26 cellular contexts compared by ENCODE assay signal in genomic region chr3:24936574-24936973, GRCh38.
"Had no signal": no experiment of that assay in that cellular context is flagged by ENCODE, and none has a peak within 500 bp of the region (broad histone marks: within the 10 kb centered on the region; RNA-seq: fewer than 3 reads in every experiment).

No MANE protein-coding gene starts in this region.

- H3K27me3 Mint-ChIP-seq: activated B cell treated with CpG ODN at 0.5 μM for 24 hours; activated CD4-positive, alpha-beta T cell treated with anti-CD3 and anti-CD28 coated beads, Interleukin-2, amount 10 ng/mL, durations not matched to agents 24 days and 14 days; activated CD8-positive, alpha-beta memory T cell treated with anti-CD3 and anti-CD28 coated beads, Interleukin-2, amount 10 ng/mL, durations not matched to agents 7 days and 5 days; activated naive CD8-positive, alpha-beta T cell; T-helper 17 cell had no signal

- DNase-seq: activated B cell treated with CpG ODN at 0.5 μM for 24 hours; activated CD4-positive, alpha-beta T cell treated with anti-CD3 and anti-CD28 coated beads for 1 hour; activated CD4-positive, alpha-beta T cell treated with anti-CD3 and anti-CD28 coated beads, Interleukin-2, amount 10 ng/mL, durations not matched to agents 24 days and 14 days; activated CD4-positive, alpha-beta T cell treated with anti-CD3 and anti-CD28 coated beads, Interleukin-2, amount 50 U/mL, for 48 hours; activated CD8-positive, alpha-beta memory T cell treated with anti-CD3 and anti-CD28 coated beads, Interleukin-2, amount 10 ng/mL, durations not matched to agents 7 days and 5 days; activated effector memory CD4-positive, alpha-beta T cell treated with anti-CD3 and anti-CD28 coated beads, Interleukin-2, amount 50 U/mL, for 16 hours; activated naive CD4-positive, alpha-beta T cell treated with Interleukin-2 at 50 U/mL for 16 hours; activated T-cell treated with anti-CD3 and anti-CD28 coated beads, Interleukin-2, amount 50 U/mL, for 4 hours; amygdala; brain microvascular endothelial cell; cerebellar nuclear complex; KG1; NCI-H1048; NCI-H1436; NCI-H1694 treated with DMSO at 0.1 percent for 48 hours; NCI-H2029 treated with DMSO at 0.1 percent for 48 hours; NCI-H526; NCI-H82; Peyer's patch; Right ventricle myocardium superior; SJCRH30; T-helper 17 cell; T1000 had no signal

- H3K36me3 Mint-ChIP-seq: activated CD8-positive, alpha-beta memory T cell treated with anti-CD3 and anti-CD28 coated beads, Interleukin-2, amount 10 ng/mL, durations not matched to agents 7 days and 5 days; activated naive CD8-positive, alpha-beta T cell had no signal

- ATAC-seq: activated CD8-positive, alpha-beta memory T cell treated with anti-CD3 and anti-CD28 coated beads, Interleukin-2, amount 10 ng/mL, durations not matched to agents 7 days and 5 days; activated T-cell treated with anti-CD3 and anti-CD28 coated beads, Interleukin-2, amount 50 U/mL, for 4 hours; T-helper 17 cell had no signal

- H3K9me3 Mint-ChIP-seq: activated B cell treated with CpG ODN at 0.5 μM for 24 hours; activated CD4-positive, alpha-beta T cell treated with anti-CD3 and anti-CD28 coated beads, Interleukin-2, amount 10 ng/mL, durations not matched to agents 24 days and 14 days; activated T-cell treated with anti-CD3 and anti-CD28 coated beads, Interleukin-2, amount 50 U/mL, for 4 hours had no signal

- H3K4me1 Mint-ChIP-seq: activated B cell treated with CpG ODN at 0.5 μM for 24 hours; activated CD4-positive, alpha-beta T cell treated with anti-CD3 and anti-CD28 coated beads, Interleukin-2, amount 10 ng/mL, durations not matched to agents 24 days and 14 days; activated CD8-positive, alpha-beta memory T cell treated with anti-CD3 and anti-CD28 coated beads, Interleukin-2, amount 10 ng/mL, durations not matched to agents 7 days and 5 days; T-helper 17 cell had no signal

- H3K27me3 ChIP-seq: brain microvascular endothelial cell, cardiac muscle cell, Peyer's patch, SJCRH30 had no signal

- H3K27ac ChIP-seq: brain microvascular endothelial cell, cardiac muscle cell, Peyer's patch, RWPE1, SJCRH30 had no signal

- H3K27ac Mint-ChIP-seq: activated B cell treated with CpG ODN at 0.5 μM for 24 hours; activated CD4-positive, alpha-beta T cell treated with anti-CD3 and anti-CD28 coated beads, Interleukin-2, amount 10 ng/mL, durations not matched to agents 24 days and 14 days; activated CD8-positive, alpha-beta memory T cell treated with anti-CD3 and anti-CD28 coated beads, Interleukin-2, amount 10 ng/mL, durations not matched to agents 7 days and 5 days; activated naive CD8-positive, alpha-beta T cell; T-helper 17 cell had no signal

- H3K4me3 Mint-ChIP-seq: activated B cell treated with CpG ODN at 0.5 μM for 24 hours; activated CD4-positive, alpha-beta T cell treated with anti-CD3 and anti-CD28 coated beads, Interleukin-2, amount 10 ng/mL, durations not matched to agents 24 days and 14 days; activated CD8-positive, alpha-beta memory T cell treated with anti-CD3 and anti-CD28 coated beads, Interleukin-2, amount 10 ng/mL, durations not matched to agents 7 days and 5 days; activated naive CD8-positive, alpha-beta T cell; activated T-cell treated with anti-CD3 and anti-CD28 coated beads, Interleukin-2, amount 50 U/mL, for 4 hours; T-helper 17 cell had no signal

- H3K4me1 ChIP-seq: Peyer's patch had no signal

- H3K4me3 ChIP-seq: cardiac muscle cell, Peyer's patch, SJCRH30 had no signal
